Comparison of ENCODE assay signal across 1 cellular context in genomic region chr15:97962263-97962662, GRCh38.
TF ChIP-seq lines count a peak whose summit lies in the region.

No MANE protein-coding gene starts in this region.

TF ChIP-seq in GM23338, 12 proteins besides CTCF, POLR2A, EP300 and RAD21 (continued from another document):
- TF ChIP-seq ZNF462 (CRISPR knock-in tag; IDR thresholded peaks at IDR 0.05) = no peak
TF ChIP-seq in GM23338: peak in this region for 0.
